ENCODE assay signal across 19 cellular contexts in the genomic region with DNA sequence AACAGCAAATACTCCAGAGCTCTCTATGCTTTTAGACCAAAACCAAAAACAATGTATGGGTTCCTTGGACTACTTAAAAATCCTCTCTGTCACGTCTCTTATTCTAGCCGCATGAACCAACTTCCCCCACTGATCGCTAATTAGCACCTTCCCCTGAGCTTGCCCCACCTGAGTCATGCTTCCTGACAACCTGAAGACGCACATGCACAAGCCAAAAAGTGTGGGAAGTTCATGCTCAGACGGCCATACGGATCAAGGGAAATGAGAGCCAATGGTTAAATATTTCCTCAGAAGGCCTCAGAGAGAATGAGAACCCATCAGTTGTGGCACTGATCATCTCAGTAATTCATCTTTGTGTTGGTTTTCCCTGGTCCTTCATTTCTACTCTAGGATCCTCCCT.
DNase-seq lines count a peak whose midpoint lies in the region; ATAC-seq and TF ChIP-seq lines count a peak whose summit lies in the region.
"Had no signal": no experiment of that assay in that cellular context is flagged by ENCODE, and none has a peak within 500 bp of the region (broad histone marks: within the 10 kb centered on the region; RNA-seq: fewer than 3 reads in every experiment).

No MANE protein-coding gene starts in this region.

- no peaks in the 10 kb centered on the region for H3K27me3 ChIP-seq in mesenchymal stem cell (ENCODE audit: control insufficient read depth in 1 of 2, insufficient read depth in 1 of 2, low read length in 2 of 2)
- no peaks in the 10 kb centered on the region for H3K27me3 ChIP-seq in skeletal muscle satellite cell (ENCODE audit: control insufficient read depth, insufficient read depth, low read length)
- H3K27me3 ChIP-seq in transverse colon = no peaks in the 10 kb centered on the region

- no peak overlapping the region for H2BK120ac ChIP-seq in mesenchymal stem cell (ENCODE audit: low read depth, low read length)

- H3K9ac ChIP-seq in mesenchymal stem cell (ENCODE audit: low read length) (peak overlapping the region; percentile 61), skeletal muscle satellite cell (ENCODE audit: low read depth, low read length) (no peak overlapping the region)

- no peak overlapping the region for H2BK12ac ChIP-seq in mesenchymal stem cell (ENCODE audit: low read length in 2 of 2)

- in situ Hi-C loops in transverse colon (cut with MboI; ENCODE audit: low pct_ligation_motif_present in 1 of 4, low pct_unique_long_range_greater_than_20kb in 1 of 4, low sequenced_read_pairs in 3 of 4) = no loop called here

- DNase-seq in NCI-H2171 treated with DMSO at 0.1 percent for 48 hours (lab: John Stamatoyannopoulos, UW) (peak; percentile 25), NCI-H2171 (lab: John Stamatoyannopoulos, UW) (no peak), dermis blood vessel endothelial cell (peak; percentile 63), mesenchymal stem cell (no peak), transverse colon (no peak)
- no peak for DNase-seq in NK-92 treated with Interleukin-12 subunit alpha and Interleukin-12 subunit beta, amount 100 ng/mL, for 24 hours (lab: John Stamatoyannopoulos, UW)
- DNase-seq: Caco-2; CD4-positive, alpha-beta T cell; MM.1S; NCI-H146; NCI-H2029 treated with DMSO at 0.1 percent for 48 hours; NCI-H748 treated with DMSO at 0.1 percent for 48 hours; RPMI8226; SHP77 treated with DMSO at 0.1 percent for 48 hours had no signal

- H3K4me1 ChIP-seq in mesenchymal stem cell (ENCODE audit: control insufficient read depth, insufficient read depth, low read depth, low read length) (peaks cover 4% of the 10 kb centered on the region), skeletal muscle satellite cell (ENCODE audit: control insufficient read depth, insufficient read depth, low read length) (peaks cover 21% of the 10 kb centered on the region), transverse colon (no peaks in the 10 kb centered on the region)
- H3K4me1 ChIP-seq: Caco-2 had no signal

- intact Hi-C loops in transverse colon (cut with DNase I; ENCODE audit: low total_unique reads) = no loop called here

- H2AK5ac ChIP-seq in mesenchymal stem cell (ENCODE audit: low read length, severe bottlenecking) = peak overlapping the region; percentile 3

- peak overlapping the region in 1 of 2 experiments; percentile 3 for H3K4me3 ChIP-seq in mesenchymal stem cell (ENCODE audit: insufficient read depth in 1 of 2, low read depth in 1 of 2, low read length in 2 of 2)
- no peak overlapping the region for H3K4me3 ChIP-seq in skeletal muscle satellite cell (ENCODE audit: low read length)
- H3K4me3 ChIP-seq in transverse colon = no peak overlapping the region
- H3K4me3 ChIP-seq: GM12878, HAP-1 had no signal

- H3K4me2 ChIP-seq in mesenchymal stem cell (ENCODE audit: low read length, poor library complexity, severe bottlenecking) (no peak overlapping the region), skeletal muscle satellite cell (ENCODE audit: low read length) (peak overlapping the region; percentile 19)

- no peak overlapping the region for H2BK15ac ChIP-seq in mesenchymal stem cell (ENCODE audit: low read depth, poor library complexity, severe bottlenecking)

- no peak for ATAC-seq in GM19351 (IDR thresholded peaks at IDR 0.05; ENCODE audit: unreplicated experiment)

- no peak overlapping the region for H3K14ac ChIP-seq in mesenchymal stem cell (ENCODE audit: low read length in 2 of 2)

- WGBS in mesenchymal stem cell = 88% methylated on average over 6 of the region's 6 CpGs
- 80 to 89% methylated on average over 5 to 6 of the region's 6 CpGs for WGBS in transverse colon (ENCODE audit: low coverage in 1 of 2), 2 donors

- H3K79me1 ChIP-seq in mesenchymal stem cell (replicated peaks; ENCODE audit: low read length, poor library complexity, severe bottlenecking) = peaks cover 13% of the 10 kb centered on the region

- no peak for TF ChIP-seq EP300 in transverse colon (IDR thresholded peaks at IDR 0.05; ENCODE audit: low read depth)

- no peak overlapping the region for H3K4ac ChIP-seq in mesenchymal stem cell (ENCODE audit: low read depth in 1 of 2, low read length in 2 of 2)

- TF ChIP-seq POLR2A in transverse colon (IDR thresholded peaks at IDR 0.05) = no peak

- H4K8ac ChIP-seq in mesenchymal stem cell (ENCODE audit: low read length) = no peak overlapping the region

- peaks cover 0 to 10% of the 10 kb centered on the region in 2 experiments for H3K36me3 ChIP-seq in mesenchymal stem cell (ENCODE audit: control insufficient read depth in 1 of 2, insufficient read depth in 2 of 2, low read depth in 1 of 2, low read length in 2 of 2)
- H3K36me3 ChIP-seq in skeletal muscle satellite cell (ENCODE audit: insufficient read depth, low read length) = no peaks in the 10 kb centered on the region
- no peaks in the 10 kb centered on the region for H3K36me3 ChIP-seq in transverse colon
- H3K36me3 ChIP-seq: HAP-1 had no signal

- no peak overlapping the region for H4K91ac ChIP-seq in mesenchymal stem cell (ENCODE audit: low read length)

- H3K18ac ChIP-seq in mesenchymal stem cell (ENCODE audit: low read depth in 1 of 2, low read length in 2 of 2) = peak overlapping the region in 1 of 2 experiments; percentile 48

- no peaks in the 10 kb centered on the region for H3K9me3 ChIP-seq in mesenchymal stem cell (ENCODE audit: control insufficient read depth, low read length)
- H3K9me3 ChIP-seq in skeletal muscle satellite cell (replicated peaks; ENCODE audit: low read length) = no peaks in the 10 kb centered on the region
- no peaks in the 10 kb centered on the region for H3K9me3 ChIP-seq in transverse colon
- H3K9me3 ChIP-seq: Caco-2, HAP-1 had no signal

- H2AFZ ChIP-seq in mesenchymal stem cell (ENCODE audit: low read depth, low read length) = no peak overlapping the region

- no peak for TF ChIP-seq CTCF in transverse colon (IDR thresholded peaks at IDR 0.05)

- H2BK5ac ChIP-seq in mesenchymal stem cell (ENCODE audit: low read depth, low read length, poor library complexity, severe bottlenecking) = no peak overlapping the region

- H3K27ac ChIP-seq in mesenchymal stem cell (ENCODE audit: low read length, poor library complexity, severe bottlenecking) = peak overlapping the region; percentile 78
- no peak overlapping the region for H3K27ac ChIP-seq in transverse colon
- H3K27ac ChIP-seq: 22Rv1 had no signal

- no peak overlapping the region for H3K23ac ChIP-seq in mesenchymal stem cell (ENCODE audit: low read length in 2 of 2)

Comparison
In these comparisons a context has a peak if more than half of its experiments do, and no peak if none do; other contexts are left out.
1. DNase-seq: peak in NCI-H2171 treated with DMSO at 0.1 percent for 48 hours (single experiment) and dermis blood vessel endothelial cell (single experiment); none in NCI-H2171 (single experiment), mesenchymal stem cell (single experiment), NK-92 treated with Interleukin-12 subunit alpha and Interleukin-12 subunit beta, amount 100 ng/mL, for 24 hours (single experiment) and transverse colon (single experiment).